ENCODE assay signal across 13 cellular contexts in genomic region chr4:88296413-88297052, GRCh38. TPM values are rescaled to one million over a fixed set of nuclear protein-coding genes. Genes with fewer than 3 reads are reported as not detected.
DNase-seq lines count a peak whose midpoint lies in the region; ATAC-seq and TF ChIP-seq lines count a peak whose summit lies in the region.
"Had no signal": no experiment of that assay in that cellular context is flagged by ENCODE, and none has a peak within 500 bp of the region (broad histone marks: within the 10 kb centered on the region; RNA-seq: fewer than 3 reads in every experiment).

No MANE protein-coding gene starts in this region.

- no peak overlapping the region for H4K8ac ChIP-seq in neuronal stem cell (ENCODE audit: low read depth, low read length)

- no peak overlapping the region for H2BK5ac ChIP-seq in neuronal stem cell (ENCODE audit: low read length)

- H2AFZ ChIP-seq in Loucy (ENCODE audit: low read length) (no peak overlapping the region), neuronal stem cell (ENCODE audit: low read length) (no peak overlapping the region)

- TF ChIP-seq CTCF in heart left ventricle (IDR thresholded peaks at IDR 0.05) (no peak), Loucy (conservative IDR thresholded peaks at IDR 0.05; ENCODE audit: low read length) (no peak)

- no peaks in the 10 kb centered on the region for H3K9me2 ChIP-seq in Loucy (replicated peaks; ENCODE audit: low read depth, low read length)

- 93 to 100% (median 94%) methylated on average over 1 to 4 of the region's 4 CpGs for WGBS in heart left ventricle, 4 donors
- no CpG with 5 or more reads among the region's 4 CpGs for WGBS in neuronal stem cell (ENCODE audit: extremely low coverage in 2 of 2, insufficient read length in 2 of 2, insufficient replicate concordance in 1 of 2), 2 donors

- H4K20me1 ChIP-seq in Loucy (ENCODE audit: insufficient read depth, low read length, poor library complexity, severe bottlenecking) = no peaks in the 10 kb centered on the region
- H4K20me1 ChIP-seq: BLaER1 treated with 17β-estradiol and CSF1 and Interleukin-3, amounts not matched to agents 10 nM and 100 nM had no signal

- H3K9ac ChIP-seq in Loucy (ENCODE audit: low read depth, low read length, poor library complexity, severe bottlenecking) (no peak overlapping the region), neuronal stem cell (ENCODE audit: low read depth, low read length, poor library complexity) (no peak overlapping the region), skeletal muscle tissue (ENCODE audit: low read depth in 1 of 3, low read length in 3 of 3) (no peak overlapping the region)
- H3K9ac ChIP-seq: BLaER1 treated with 17β-estradiol and CSF1 and Interleukin-3, amounts not matched to agents 10 nM and 100 nM had no signal

- H4K91ac ChIP-seq in neuronal stem cell (ENCODE audit: low read depth, low read length, poor library complexity) = no peak overlapping the region

- H3K27me3 ChIP-seq in heart left ventricle = no peaks in the 10 kb centered on the region
- H3K27me3 ChIP-seq in Loucy (ENCODE audit: insufficient read depth, low read length, poor library complexity, severe bottlenecking) = no peaks in the 10 kb centered on the region
- peaks cover 0 to 11% (median 0%) of the 10 kb centered on the region in 3 experiments for H3K27me3 ChIP-seq in neuronal stem cell (ENCODE audit: control insufficient read depth in 3 of 3, insufficient read depth in 3 of 3, low read depth in 1 of 3, low read length in 3 of 3)
- no peaks in the 10 kb centered on the region for H3K27me3 ChIP-seq in skeletal muscle tissue (ENCODE audit: control insufficient read depth in 3 of 3, insufficient read depth in 3 of 3, low read length in 3 of 3)
- H3K27me3 ChIP-seq: BLaER1 treated with 17β-estradiol and CSF1 and Interleukin-3, amounts not matched to agents 10 nM and 100 nM had no signal

- H2AK5ac ChIP-seq in neuronal stem cell (ENCODE audit: low read depth, low read length) = peak overlapping the region; percentile 25

- H3K9me3 ChIP-seq in heart left ventricle (no peaks in the 10 kb centered on the region), Loucy (ENCODE audit: insufficient read depth, low read depth, low read length) (no peaks in the 10 kb centered on the region), neuronal stem cell (replicated peaks in 1 of 2; ENCODE audit: control insufficient read depth in 2 of 2, insufficient read depth in 1 of 2, low read depth in 1 of 2, low read length in 2 of 2) (no peaks in the 10 kb centered on the region), skeletal muscle tissue (ENCODE audit: control insufficient read depth in 3 of 3, low read length in 3 of 3) (no peaks in the 10 kb centered on the region)
- H3K9me3 ChIP-seq: BLaER1 treated with 17β-estradiol and CSF1 and Interleukin-3, amounts not matched to agents 10 nM and 100 nM; HAP-1 had no signal

- peak overlapping the region; percentile 69 for H3K4me2 ChIP-seq in Loucy (ENCODE audit: low read depth, low read length, poor library complexity, severe bottlenecking)
- H3K4me2 ChIP-seq in neuronal stem cell (ENCODE audit: insufficient read depth, low read length, poor library complexity, severe bottlenecking) = no peak overlapping the region
- H3K4me2 ChIP-seq: BLaER1 treated with 17β-estradiol and CSF1 and Interleukin-3, amounts not matched to agents 10 nM and 100 nM had no signal

- H2BK120ac ChIP-seq in neuronal stem cell (ENCODE audit: low read depth, low read length) = no peak overlapping the region

- peak overlapping the region; percentile 47 for H3K14ac ChIP-seq in neuronal stem cell (ENCODE audit: low read length)

- DNase-seq in heart left ventricle (no peak), cardiac septum (ENCODE audit: low spot score) (no peak), neuronal stem cell (ENCODE audit: low spot score) (no peak), superior temporal gyrus (ENCODE audit: extremely low spot score) (no peak), EL (no peak)
- DNase-seq: ACHN; CD4-positive, CD25-positive, alpha-beta regulatory T cell; GOT3 had no signal

- H3K18ac ChIP-seq in neuronal stem cell (ENCODE audit: low read length) = peak overlapping the region; percentile 82

- H3K27ac ChIP-seq in heart left ventricle (peak overlapping the region in 10 of 12 donors; percentile 10 to 97 (median 78)), neuronal stem cell (replicated peaks; ENCODE audit: low read length) (no peak overlapping the region), skeletal muscle tissue (ENCODE audit: low read depth, low read length) (peak overlapping the region; percentile 89)
- H3K27ac ChIP-seq: BLaER1 treated with 17β-estradiol and CSF1 and Interleukin-3, amounts not matched to agents 10 nM and 100 nM had no signal

- no peak overlapping the region for H3K23ac ChIP-seq in neuronal stem cell (ENCODE audit: low read depth, low read length, poor library complexity)

- peaks cover 0 to 39% (median 6%) of the 10 kb centered on the region in 12 donors for H3K4me1 ChIP-seq in heart left ventricle
- peaks cover 36% of the 10 kb centered on the region for H3K4me1 ChIP-seq in Loucy (ENCODE audit: insufficient read depth, low read length, poor library complexity, severe bottlenecking)
- H3K4me1 ChIP-seq in neuronal stem cell (ENCODE audit: control insufficient read depth in 2 of 2, insufficient read depth in 1 of 2, low read depth in 1 of 2, low read length in 2 of 2) = no peaks in the 10 kb centered on the region
- H3K4me1 ChIP-seq in skeletal muscle tissue (ENCODE audit: control insufficient read depth in 3 of 3, insufficient read depth in 3 of 3, low read length in 3 of 3) = peaks cover 23 to 43% (median 37%) of the 10 kb centered on the region in 3 donors
- H3K4me1 ChIP-seq: BLaER1 treated with 17β-estradiol and CSF1 and Interleukin-3, amounts not matched to agents 10 nM and 100 nM; HAP-1 had no signal

- H3K36me3 ChIP-seq in heart left ventricle (no peaks in the 10 kb centered on the region), Loucy (ENCODE audit: insufficient read depth, low read length) (no peaks in the 10 kb centered on the region), neuronal stem cell (replicated peaks in 1 of 2; ENCODE audit: control insufficient read depth in 2 of 2, insufficient read depth in 2 of 2, low read length in 2 of 2) (no peaks in the 10 kb centered on the region), skeletal muscle tissue (ENCODE audit: control insufficient read depth in 3 of 3, insufficient read depth in 3 of 3, low read length in 3 of 3) (no peaks in the 10 kb centered on the region)
- H3K36me3 ChIP-seq: BLaER1 treated with 17β-estradiol and CSF1 and Interleukin-3, amounts not matched to agents 10 nM and 100 nM; HAP-1 had no signal

- H3F3A ChIP-seq in Loucy (ENCODE audit: low read depth) = peaks cover 3% of the 10 kb centered on the region; the same call in 1 of the 2 replicates

- no peak overlapping the region for H3K4me3 ChIP-seq in heart left ventricle
- H3K4me3 ChIP-seq in Loucy (ENCODE audit: low read length, poor library complexity, severe bottlenecking) = no peak overlapping the region
- H3K4me3 ChIP-seq in neuronal stem cell (ENCODE audit: low read length in 2 of 2) = no peak overlapping the region
- H3K4me3 ChIP-seq in skeletal muscle tissue (ENCODE audit: low read length in 3 of 3) = no peak overlapping the region
- H3K4me3 ChIP-seq: BLaER1 treated with 17β-estradiol and CSF1 and Interleukin-3, amounts not matched to agents 10 nM and 100 nM; HAP-1 had no signal

- intact Hi-C loops in heart left ventricle (cut with DNase I) = loop anchor here in 5 of 10 donors (5.0 to 10.0 kb wide), 2 partner anchors 41 to 48 kb away; no protein-coding TSS in a partner anchor
- intact Hi-C loops in cardiac septum (cut with DNase I) = loop anchor here (5.0 kb wide), 1 partner anchor 46 kb away; no protein-coding TSS in a partner anchor

- no peak overlapping the region for H2BK15ac ChIP-seq in neuronal stem cell (ENCODE audit: low read length)

- no peaks in the 10 kb centered on the region for H3K79me2 ChIP-seq in Loucy (ENCODE audit: insufficient read depth, low read length)

- H3K4ac ChIP-seq in neuronal stem cell (ENCODE audit: low read length) = no peak overlapping the region

- ATAC-seq in heart left ventricle (peak in 1 of 4 donors; percentile 8), HG03342 (IDR thresholded peaks at IDR 0.05; ENCODE audit: unreplicated experiment) (no peak)

- no peaks in the 10 kb centered on the region for H3K79me1 ChIP-seq in neuronal stem cell (ENCODE audit: low read depth, low read length)

- TF ChIP-seq POLR2A in heart left ventricle (IDR thresholded peaks at IDR 0.05) = no peak

- H2BK12ac ChIP-seq in neuronal stem cell (ENCODE audit: low read length) = no peak overlapping the region

RNA-seq across cellular contexts. Expression of gene PPM1K, which starts 12.2 kb away (rescaled TPM):
- total RNA-seq in heart left ventricle (100 to 1,000 TPM; 140 to 332 (median 245) TPM), cardiac septum (210 TPM), skeletal muscle tissue (22.4 TPM)
- 10 to 100 TPM; 72.8 to 88.5 TPM for polyA plus RNA-seq in heart left ventricle
- polyA plus RNA-seq in neuronal stem cell (2013, experiment 1 of 2) = 6.3 TPM
- polyA plus RNA-seq in neuronal stem cell (2013, experiment 2 of 2) = 6.2 TPM
